In the genomic region with DNA sequence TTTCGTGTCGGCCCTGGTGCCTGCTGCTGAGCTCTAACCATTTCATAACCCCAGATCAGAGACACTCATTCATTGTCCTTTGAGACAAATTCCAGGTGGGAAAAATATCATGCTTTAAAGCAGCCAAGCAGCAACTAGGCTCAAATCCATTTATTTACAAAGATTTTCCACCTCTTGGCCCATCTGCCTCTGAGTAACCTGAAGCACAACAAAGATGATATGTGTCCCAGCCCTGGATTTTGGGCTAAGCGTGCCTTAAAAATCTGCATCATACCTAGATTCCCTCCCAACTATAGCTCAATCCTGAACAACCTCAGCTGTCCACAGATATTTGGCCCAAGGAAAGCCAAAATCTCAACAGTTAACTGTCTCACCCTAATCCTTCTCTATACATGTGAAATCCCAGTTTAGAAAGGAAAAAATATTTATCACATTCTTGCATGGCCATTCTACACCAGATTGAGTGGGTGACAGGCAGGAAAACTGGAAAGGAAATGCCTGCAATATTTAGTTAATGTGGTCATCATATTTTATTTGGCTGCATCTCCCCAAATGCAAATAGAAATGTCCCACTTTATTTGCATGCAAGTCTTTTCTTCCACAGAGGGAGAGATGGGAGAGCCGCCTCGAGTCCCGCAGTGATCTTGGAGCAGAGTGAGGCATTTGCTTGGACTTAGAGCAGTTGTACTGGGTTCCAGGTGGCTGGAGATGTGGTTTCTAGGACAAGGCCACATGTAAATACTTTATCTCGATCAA, we compare ENCODE assay signal across 15 cellular contexts.
A peak's percentile ranks its signal among the peaks of the same experiment; 100 is the strongest.
DNase-seq lines count a peak whose midpoint lies in the region; ATAC-seq and TF ChIP-seq lines count a peak whose summit lies in the region.
"Had no signal": no experiment of that assay in that cellular context is flagged by ENCODE, and none has a peak within 500 bp of the region (broad histone marks: within the 10 kb centered on the region; RNA-seq: fewer than 3 reads in every experiment).

No MANE protein-coding gene starts in this region.

- ATAC-seq in HG03520 (IDR thresholded peaks at IDR 0.05; ENCODE audit: unreplicated experiment) = no peak

- no peak for TF ChIP-seq EP300 in esophagus muscularis mucosa (IDR thresholded peaks at IDR 0.05)
- TF ChIP-seq EP300 in ovary (IDR thresholded peaks at IDR 0.05) = no peak

- no peak overlapping the region for H3K27ac Mint-ChIP-seq in CD4-positive, alpha-beta memory T cell

- H3K4me3 Mint-ChIP-seq in CD4-positive, alpha-beta memory T cell = no peak overlapping the region
- H3K4me3 Mint-ChIP-seq: naive B cell had no signal

- peaks cover 21% of the 10 kb centered on the region for H3K4me1 ChIP-seq in SJCRH30
- no peaks in the 10 kb centered on the region for H3K4me1 ChIP-seq in esophagus muscularis mucosa
- peaks cover 34% of the 10 kb centered on the region for H3K4me1 ChIP-seq in skeletal muscle satellite cell (ENCODE audit: control insufficient read depth, insufficient read depth, low read length)
- H3K4me1 ChIP-seq in CD4-positive, alpha-beta memory T cell (ENCODE audit: insufficient read depth, low read length) = no peaks in the 10 kb centered on the region
- no peaks in the 10 kb centered on the region for H3K4me1 ChIP-seq in ovary (ENCODE audit: insufficient read depth)
- H3K4me1 ChIP-seq: spleen had no signal

- DNase-seq in NCI-H2029 treated with DMSO at 0.1 percent for 48 hours (lab: John Stamatoyannopoulos, UW) = peak; percentile 1
- DNase-seq in NCI-H2029 (lab: John Stamatoyannopoulos, UW) = no peak
- no peak for DNase-seq in SJCRH30
- DNase-seq in esophagus muscularis mucosa (ENCODE audit: extremely low spot score) = peak; percentile 62
- DNase-seq in CD4-positive, alpha-beta memory T cell = no peak
- no peak for DNase-seq in ovary
- DNase-seq: 8988T; activated naive CD4-positive, alpha-beta T cell treated with Interleukin-2 at 50 U/mL for 16 hours; GF-D8; KBM-7; naive B cell; NCI-H2171 treated with DMSO at 0.1 percent for 48 hours; spleen had no signal

- no peaks in the 10 kb centered on the region for H3K4me1 Mint-ChIP-seq in CD4-positive, alpha-beta memory T cell

- H3K36me3 ChIP-seq in SJCRH30 = no peaks in the 10 kb centered on the region
- H3K36me3 ChIP-seq in esophagus muscularis mucosa = no peaks in the 10 kb centered on the region
- no peaks in the 10 kb centered on the region for H3K36me3 ChIP-seq in skeletal muscle satellite cell (ENCODE audit: insufficient read depth, low read length)
- no peaks in the 10 kb centered on the region for H3K36me3 ChIP-seq in CD4-positive, alpha-beta memory T cell (ENCODE audit: insufficient read depth, low read length)
- H3K36me3 ChIP-seq in ovary = no peaks in the 10 kb centered on the region
- H3K36me3 ChIP-seq: spleen had no signal

- no peaks in the 10 kb centered on the region for H3K27me3 ChIP-seq in SJCRH30
- no peaks in the 10 kb centered on the region for H3K27me3 ChIP-seq in esophagus muscularis mucosa
- no peaks in the 10 kb centered on the region for H3K27me3 ChIP-seq in skeletal muscle satellite cell (ENCODE audit: control insufficient read depth, insufficient read depth, low read length)
- no peaks in the 10 kb centered on the region for H3K27me3 ChIP-seq in CD4-positive, alpha-beta memory T cell (ENCODE audit: insufficient read depth, low read length)
- H3K27me3 ChIP-seq in ovary = no peaks in the 10 kb centered on the region
- H3K27me3 ChIP-seq: spleen had no signal

- no peaks in the 10 kb centered on the region for H3K9me3 Mint-ChIP-seq in CD4-positive, alpha-beta memory T cell

- no peak for TF ChIP-seq CTCF in esophagus muscularis mucosa (IDR thresholded peaks at IDR 0.05)
- no peak for TF ChIP-seq CTCF in ovary (IDR thresholded peaks at IDR 0.05)

- peak overlapping the region; percentile 44 for H3K4me2 ChIP-seq in skeletal muscle satellite cell (ENCODE audit: low read length)

- WGBS in esophagus muscularis mucosa = 69% methylated on average over 7 of the region's 7 CpGs
- WGBS in ovary, 3 donors = 60 to 68% (median 61%) methylated on average over 7 of the region's 7 CpGs

- H3K27ac ChIP-seq in SJCRH30 = peak overlapping the region; percentile 43; the same call in 1 of the 2 replicates
- H3K27ac ChIP-seq in esophagus muscularis mucosa (replicated peaks in 1 of 4) = no peak overlapping the region
- H3K27ac ChIP-seq in CD4-positive, alpha-beta memory T cell (ENCODE audit: low read depth, low read length) = no peak overlapping the region
- no peak overlapping the region for H3K27ac ChIP-seq in ovary

- H3K36me3 Mint-ChIP-seq in CD4-positive, alpha-beta memory T cell = no peaks in the 10 kb centered on the region
- H3K36me3 Mint-ChIP-seq: naive B cell had no signal

- POLR2A ChIA-PET in CD4-positive, alpha-beta memory T cell (lab: Charles Lee; ENCODE audit: partially characterized antibody) = no interaction called here

- CTCF ChIA-PET in CD4-positive, alpha-beta memory T cell (lab: Charles Lee; ENCODE audit: partially characterized antibody) = no interaction called here

- H3K27me3 Mint-ChIP-seq in CD4-positive, alpha-beta memory T cell = peaks cover 0 to 1% of the 10 kb centered on the region in 2 donors

- no peak overlapping the region for H3K4me3 ChIP-seq in SJCRH30
- no peak overlapping the region for H3K4me3 ChIP-seq in esophagus muscularis mucosa
- H3K4me3 ChIP-seq in skeletal muscle satellite cell (ENCODE audit: low read length) = peak overlapping the region; percentile 27
- no peak overlapping the region for H3K4me3 ChIP-seq in CD4-positive, alpha-beta memory T cell (ENCODE audit: low read length in 2 of 2)
- H3K4me3 ChIP-seq in ovary = no peak overlapping the region
- H3K4me3 ChIP-seq: spleen had no signal

- peak overlapping the region; percentile 72 for H3K9ac ChIP-seq in skeletal muscle satellite cell (ENCODE audit: low read depth, low read length)

- no peaks in the 10 kb centered on the region for H3K9me3 ChIP-seq in SJCRH30 (replicated peaks)
- no peaks in the 10 kb centered on the region for H3K9me3 ChIP-seq in esophagus muscularis mucosa
- H3K9me3 ChIP-seq in skeletal muscle satellite cell (replicated peaks; ENCODE audit: low read length) = no peaks in the 10 kb centered on the region
- no peaks in the 10 kb centered on the region for H3K9me3 ChIP-seq in CD4-positive, alpha-beta memory T cell (ENCODE audit: control insufficient read depth in 1 of 2, low read length in 2 of 2)
- no peaks in the 10 kb centered on the region for H3K9me3 ChIP-seq in ovary
- H3K9me3 ChIP-seq: spleen had no signal

- TF ChIP-seq POLR2A in esophagus muscularis mucosa (IDR thresholded peaks at IDR 0.05; ENCODE audit: low read depth) (no peak), ovary (IDR thresholded peaks at IDR 0.05) (no peak)

- intact Hi-C loops in esophagus muscularis mucosa (cut with DNase I) = no loop called here
- intact Hi-C loops in CD4-positive, alpha-beta memory T cell (cut with micrococcal nuclease) = no loop called here
- intact Hi-C loops in ovary (cut with DNase I) = no loop called here

Comparison
In these comparisons a context has a peak if more than half of its experiments do, and no peak if none do; other contexts are left out.
1. DNase-seq: peak in NCI-H2029 treated with DMSO at 0.1 percent for 48 hours (single experiment) and esophagus muscularis mucosa (single experiment); none in NCI-H2029 (single experiment), SJCRH30 (0 of 2), CD4-positive, alpha-beta memory T cell (0 of 5) and ovary (0 of 5).